Comparison of ENCODE assay signal across 8 cellular contexts in genomic region chr11:94973099-94973968, GRCh38. TPM values are rescaled to one million over a fixed set of nuclear protein-coding genes. Genes with fewer than 3 reads are reported as not detected.
A peak's percentile ranks its signal among the peaks of the same experiment; 100 is the strongest.
DNase-seq lines count a peak whose midpoint lies in the region; ATAC-seq and TF ChIP-seq lines count a peak whose summit lies in the region.

CWC15 (minus strand) TSS chr11:94973556; CDS start chr11:94972185, 1,371 bp downstream.
KDM4D (plus strand) TSS chr11:94973709; CDS start chr11:94997373, 23,664 bp downstream.

- TF ChIP-seq CTCF in AG09309 (IDR thresholded peaks at IDR 0.05; ENCODE audit: control insufficient read depth, insufficient read depth, low read depth, low read length, missing control alignments) (no peak), activated B cell treated with CpG ODN at 0.5 μM for 24 hours (IDR thresholded peaks at IDR 0.05) (no peak)

- DNase-seq in AG09309 (ENCODE audit: low read depth): peak; percentile 53
- DNase-seq in NCI-H226: peak; percentile 95
- DNase-seq in activated B cell treated with CpG ODN at 0.5 μM for 24 hours: peak; percentile 87
- DNase-seq in central memory CD4-positive, alpha-beta T cell: peak; percentile 91
- peak; percentile 99 for DNase-seq in inferior parietal cortex (ENCODE audit: extremely low spot score)
- DNase-seq in smooth muscle cell of the brain vasculature (ENCODE audit: low read depth, low spot score): peak; percentile 87

- peaks cover 2% of the 10 kb centered on the region for H3K9me3 Mint-ChIP-seq in activated B cell treated with CpG ODN at 0.5 μM for 24 hours

- peaks cover 20% of the 10 kb centered on the region for H3K4me1 Mint-ChIP-seq in activated B cell treated with CpG ODN at 0.5 μM for 24 hours

- CTCF ChIA-PET in activated B cell treated with CpG ODN at 0.5 μM for 24 hours (lab: Charles Lee): interaction anchor here (0.7 to 1.2 kb wide), 2 partner anchors 93 to 165 kb away, joined by 3 to 4 read pairs; partner anchors contain the start of gene SRSF8

- peak within 1 kb of the TSS; percentile 95 for H3K27ac Mint-ChIP-seq in activated B cell treated with CpG ODN at 0.5 μM for 24 hours

- ATAC-seq in GM19023 (IDR thresholded peaks at IDR 0.05; ENCODE audit: unreplicated experiment) (peak; percentile 100), HG03196 (IDR thresholded peaks at IDR 0.05; ENCODE audit: unreplicated experiment) (peak; percentile 100), activated B cell treated with CpG ODN at 0.5 μM for 24 hours (ENCODE audit: low read depth) (peak; percentile 100)

- intact Hi-C loops in activated B cell treated with CpG ODN at 0.5 μM for 24 hours (cut with micrococcal nuclease): loop anchor here (1.0 to 5.0 kb wide), 10 partner anchors 94 to 1776 kb away; partner anchors contain the start of genes ANKRD49, CEP57, ENDOD1 and JRKL

- H3K36me3 Mint-ChIP-seq in activated B cell treated with CpG ODN at 0.5 μM for 24 hours (ENCODE audit: low read depth): peaks cover 42% of the 10 kb centered on the region

- H3K27me3 Mint-ChIP-seq in activated B cell treated with CpG ODN at 0.5 μM for 24 hours: no peaks in the 10 kb centered on the region

- peak within 1 kb of the TSS; percentile 99 for H3K4me3 Mint-ChIP-seq in activated B cell treated with CpG ODN at 0.5 μM for 24 hours

- H3K4me3 ChIP-seq in AG09309 (ENCODE audit: control insufficient read depth, low read depth, low read length): peak within 1 kb of the TSS; percentile 89

- POLR2A ChIA-PET in activated B cell treated with CpG ODN at 0.5 μM for 24 hours (lab: Charles Lee): interaction anchor here (0.5 to 2.2 kb wide), 20 partner anchors 9 to 1415 kb away, joined by 3 to 38 read pairs (median 4); partner anchors contain the start of genes ANKRD49, CEP57, ENDOD1 and FAM76B

RNA-seq across cellular contexts. Expression of gene CWC15, which starts in this region (rescaled TPM):
- 69.1 and 69.2 TPM in 2 replicates for total RNA-seq in activated B cell treated with CpG ODN at 0.5 μM for 24 hours

RNA-seq across cellular contexts. Expression of gene KDM4D, which starts in this region (rescaled TPM):
- 0.67 and 0.93 TPM in 2 replicates for total RNA-seq in activated B cell treated with CpG ODN at 0.5 μM for 24 hours

Comparison
In these comparisons a context has a peak if more than half of its experiments do, and no peak if none do; other contexts are left out.
1. Peak in every context shown above with its lines: DNase-seq, ATAC-seq and H3K4me3 ChIP-seq.